Comparison of ENCODE assay signal across 8 cellular contexts in the genomic region with DNA sequence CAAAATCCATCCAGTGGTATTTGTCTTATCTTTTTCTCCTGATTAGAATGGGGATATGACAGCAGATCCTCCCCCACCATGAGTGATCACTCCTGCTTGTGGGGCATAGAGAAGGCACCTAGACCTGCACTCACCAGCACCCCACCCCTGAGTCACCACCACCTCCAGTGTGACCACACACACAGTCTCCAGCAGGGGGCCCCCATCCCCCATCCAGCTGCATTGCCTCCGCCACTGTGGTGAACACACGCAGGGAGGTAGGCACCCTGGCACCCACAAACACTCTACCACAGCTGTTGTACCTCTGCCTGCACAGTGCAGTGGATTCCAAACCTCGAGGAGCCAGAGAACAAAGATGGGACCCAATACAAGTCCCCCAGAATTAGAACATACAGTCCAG. TPM values are rescaled to one million over a fixed set of nuclear protein-coding genes. Genes with fewer than 3 reads are reported as not detected.
DNase-seq lines count a peak whose midpoint lies in the region; ATAC-seq, FAIRE-seq and TF ChIP-seq lines count a peak whose summit lies in the region.

No MANE protein-coding gene starts in this region.

- ATAC-seq in A549: peak; percentile 90 to 93
- peak; percentile 93 for ATAC-seq in GM18909 (IDR thresholded peaks at IDR 0.05; ENCODE audit: poor library complexity, unreplicated experiment)
- peak; percentile 84 for ATAC-seq in HG03354 (IDR thresholded peaks at IDR 0.05; ENCODE audit: poor library complexity, severe bottlenecking, unreplicated experiment)

- no peaks in the 10 kb centered on the region for H3K9me3 ChIP-seq in A549

- no peak for TF ChIP-seq POLR2A in A549 (IDR thresholded peaks at IDR 0.05; ENCODE audit: low read length)

- DNase-seq in A549 (ENCODE audit: low read depth in 1 of 2, low spot score in 1 of 2) (peak in 1 of 2 experiments; percentile 9), cerebellar cortex (ENCODE audit: low spot score) (peak; percentile 1), mucosa of gallbladder (ENCODE audit: low spot score) (no peak), DMS153 (lab: John Stamatoyannopoulos, UW) (no peak)
- DNase-seq in stimulated activated CD4-positive, alpha-beta T cell treated with anti-CD3 and anti-CD28 coated beads, Interleukin-12 subunit alpha, Interleukin-12 subunit beta, amount 100 ng/mL, for 4 hours: peak; percentile 45

- FAIRE-seq in A549 (lab: Jason Lieb, UNC): peak; percentile 28

- peak in 1 of 2 experiments; percentile 47; a peak in 2 of 5 replicates for TF ChIP-seq RAD21 in A549 (conservative IDR thresholded peaks at IDR 0.05 in 1 of 2, IDR thresholded peaks at IDR 0.05 in 1 of 2)

- H3K27ac ChIP-seq in A549 (no peak overlapping the region), VCaP (no peak overlapping the region)

- no peak overlapping the region for H3K4me3 ChIP-seq in A549

- 8% methylated on average over 3 of the region's 3 CpGs for WGBS in A549 (ENCODE audit: missing lambda C conversion rate)

- no peak overlapping the region for H3K4me2 ChIP-seq in A549

- CTCF ChIA-PET in A549 (lab: Yijun Ruan, JAX): interaction anchor here (1.0 kb wide), 1 partner anchor 12 kb away, joined by 3 read pairs; no protein-coding TSS in a partner anchor

- TF ChIP-seq CTCF in A549 (IDR thresholded peaks at IDR 0.05): peak; percentile 22; the same call in 1 of the 3 replicates
- TF ChIP-seq CTCF in VCaP (conservative IDR thresholded peaks at IDR 0.05): peak; percentile 6; the same call in 1 of the 2 replicates

- no peak for TF ChIP-seq EP300 in A549 (IDR thresholded peaks at IDR 0.05)

- H3K4me1 ChIP-seq in A549: no peaks in the 10 kb centered on the region

- POLR2A ChIA-PET in A549 (lab: Yijun Ruan, JAX): no interaction called here

TF ChIP-seq in A549, 52 proteins besides CTCF, POLR2A, EP300 and RAD21:
- TF ChIP-seq, protein P1, sequence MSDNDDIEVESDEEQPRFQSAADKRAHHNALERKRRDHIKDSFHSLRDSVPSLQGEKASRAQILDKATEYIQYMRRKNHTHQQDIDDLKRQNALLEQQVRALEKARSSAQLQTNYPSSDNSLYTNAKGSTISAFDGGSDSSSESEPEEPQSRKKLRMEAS (IDR thresholded peaks at IDR 0.05): no peak
- TF ChIP-seq CEBPB (IDR thresholded peaks at IDR 0.05) (no peak), PHF8 (IDR thresholded peaks at IDR 0.05; ENCODE audit: borderline replicate concordance, low read depth) (no peak), CBX2 (IDR thresholded peaks at IDR 0.05; ENCODE audit: borderline replicate concordance, low read depth) (no peak), EHMT2 (IDR thresholded peaks at IDR 0.05; ENCODE audit: low read depth) (no peak), TP53 (CRISPR knock-in tag; IDR thresholded peaks at IDR 0.05) (no peak), HOXA7 (CRISPR knock-in tag; IDR thresholded peaks at IDR 0.05) (no peak), FOXS1 (CRISPR knock-in tag; IDR thresholded peaks at IDR 0.05) (no peak), RARB (CRISPR knock-in tag; IDR thresholded peaks at IDR 0.05) (no peak), CHD2 (IDR thresholded peaks at IDR 0.05; ENCODE audit: low read length, partially characterized antibody) (no peak)
- TF ChIP-seq, protein P2, sequence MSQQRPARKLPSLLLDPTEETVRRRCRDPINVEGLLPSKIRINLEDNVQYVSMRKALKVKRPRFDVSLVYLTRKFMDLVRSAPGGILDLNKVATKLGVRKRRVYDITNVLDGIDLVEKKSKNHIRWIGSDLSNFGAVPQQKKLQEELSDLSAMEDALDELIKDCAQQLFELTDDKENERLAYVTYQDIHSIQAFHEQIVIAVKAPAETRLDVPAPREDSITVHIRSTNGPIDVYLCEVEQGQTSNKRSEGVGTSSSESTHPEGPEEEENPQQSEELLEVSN (IDR thresholded peaks at IDR 0.05; ENCODE audit: borderline replicate concordance, low read depth): no peak
- TF ChIP-seq, protein P3, sequence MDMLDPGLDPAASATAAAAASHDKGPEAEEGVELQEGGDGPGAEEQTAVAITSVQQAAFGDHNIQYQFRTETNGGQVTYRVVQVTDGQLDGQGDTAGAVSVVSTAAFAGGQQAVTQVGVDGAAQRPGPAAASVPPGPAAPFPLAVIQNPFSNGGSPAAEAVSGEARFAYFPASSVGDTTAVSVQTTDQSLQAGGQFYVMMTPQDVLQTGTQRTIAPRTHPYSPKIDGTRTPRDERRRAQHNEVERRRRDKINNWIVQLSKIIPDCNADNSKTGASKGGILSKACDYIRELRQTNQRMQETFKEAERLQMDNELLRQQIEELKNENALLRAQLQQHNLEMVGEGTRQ (IDR thresholded peaks at IDR 0.05): no peak
- TF ChIP-seq, protein P4, sequence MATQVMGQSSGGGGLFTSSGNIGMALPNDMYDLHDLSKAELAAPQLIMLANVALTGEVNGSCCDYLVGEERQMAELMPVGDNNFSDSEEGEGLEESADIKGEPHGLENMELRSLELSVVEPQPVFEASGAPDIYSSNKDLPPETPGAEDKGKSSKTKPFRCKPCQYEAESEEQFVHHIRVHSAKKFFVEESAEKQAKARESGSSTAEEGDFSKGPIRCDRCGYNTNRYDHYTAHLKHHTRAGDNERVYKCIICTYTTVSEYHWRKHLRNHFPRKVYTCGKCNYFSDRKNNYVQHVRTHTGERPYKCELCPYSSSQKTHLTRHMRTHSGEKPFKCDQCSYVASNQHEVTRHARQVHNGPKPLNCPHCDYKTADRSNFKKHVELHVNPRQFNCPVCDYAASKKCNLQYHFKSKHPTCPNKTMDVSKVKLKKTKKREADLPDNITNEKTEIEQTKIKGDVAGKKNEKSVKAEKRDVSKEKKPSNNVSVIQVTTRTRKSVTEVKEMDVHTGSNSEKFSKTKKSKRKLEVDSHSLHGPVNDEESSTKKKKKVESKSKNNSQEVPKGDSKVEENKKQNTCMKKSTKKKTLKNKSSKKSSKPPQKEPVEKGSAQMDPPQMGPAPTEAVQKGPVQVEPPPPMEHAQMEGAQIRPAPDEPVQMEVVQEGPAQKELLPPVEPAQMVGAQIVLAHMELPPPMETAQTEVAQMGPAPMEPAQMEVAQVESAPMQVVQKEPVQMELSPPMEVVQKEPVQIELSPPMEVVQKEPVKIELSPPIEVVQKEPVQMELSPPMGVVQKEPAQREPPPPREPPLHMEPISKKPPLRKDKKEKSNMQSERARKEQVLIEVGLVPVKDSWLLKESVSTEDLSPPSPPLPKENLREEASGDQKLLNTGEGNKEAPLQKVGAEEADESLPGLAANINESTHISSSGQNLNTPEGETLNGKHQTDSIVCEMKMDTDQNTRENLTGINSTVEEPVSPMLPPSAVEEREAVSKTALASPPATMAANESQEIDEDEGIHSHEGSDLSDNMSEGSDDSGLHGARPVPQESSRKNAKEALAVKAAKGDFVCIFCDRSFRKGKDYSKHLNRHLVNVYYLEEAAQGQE (IDR thresholded peaks at IDR 0.05): no peak
TF ChIP-seq in A549: peak in this region for 0.

RNA-seq across cellular contexts. Expression of a gene that starts 9.0 kb away (rescaled TPM):
- polyA plus RNA-seq in A549 (2011; rRNA removed) (not detected in 2 replicates), A549 (2017; fragmentation: RNase III; extraction: RNeasy Plus Mini Kit Qiagen cat#74134 plus additional on column Dnase treatment) (not detected in 3 replicates)
- not detected in 2 replicates for polyA plus RNA-seq in A549 (2012; cell fraction: cytosol; rRNA removed)
- polyA plus RNA-seq in A549 (2012; cell fraction: nucleus; rRNA removed): not detected in 2 replicates
- not detected in 2 replicates for polyA minus RNA-seq in A549 (2011; rRNA and poly(A)+ RNA removed)
- total RNA-seq in mucosa of gallbladder: not detected

RNA-seq across cellular contexts. Expression of a gene that starts 57.4 kb away (rescaled TPM):
- not detected in 2 replicates for polyA plus RNA-seq in A549 (2011; rRNA removed)
- polyA plus RNA-seq in A549 (2012; cell fraction: cytosol; rRNA removed): not detected in 2 replicates
- polyA plus RNA-seq in A549 (2012; cell fraction: nucleus; rRNA removed): not detected in 2 replicates
- polyA plus RNA-seq in A549 (2017; fragmentation: RNase III; extraction: RNeasy Plus Mini Kit Qiagen cat#74134 plus additional on column Dnase treatment): not detected in 3 replicates
- not detected in 2 replicates for polyA minus RNA-seq in A549 (2011; rRNA and poly(A)+ RNA removed)
- not detected for total RNA-seq in mucosa of gallbladder

Comparison
In these comparisons a context has a peak if more than half of its experiments do, and no peak if none do; other contexts are left out.
1. DNase-seq: peak in cerebellar cortex (single experiment) and stimulated activated CD4-positive, alpha-beta T cell treated with anti-CD3 and anti-CD28 coated beads, Interleukin-12 subunit alpha, Interleukin-12 subunit beta, amount 100 ng/mL, for 4 hours (single experiment); none in mucosa of gallbladder (single experiment) and DMS153 (single experiment).
2. Peak in every context shown above with its lines, with median percentiles within 50 percentile points of each other: ATAC-seq.